21 cellular contexts compared by ENCODE assay signal in the genomic region with DNA sequence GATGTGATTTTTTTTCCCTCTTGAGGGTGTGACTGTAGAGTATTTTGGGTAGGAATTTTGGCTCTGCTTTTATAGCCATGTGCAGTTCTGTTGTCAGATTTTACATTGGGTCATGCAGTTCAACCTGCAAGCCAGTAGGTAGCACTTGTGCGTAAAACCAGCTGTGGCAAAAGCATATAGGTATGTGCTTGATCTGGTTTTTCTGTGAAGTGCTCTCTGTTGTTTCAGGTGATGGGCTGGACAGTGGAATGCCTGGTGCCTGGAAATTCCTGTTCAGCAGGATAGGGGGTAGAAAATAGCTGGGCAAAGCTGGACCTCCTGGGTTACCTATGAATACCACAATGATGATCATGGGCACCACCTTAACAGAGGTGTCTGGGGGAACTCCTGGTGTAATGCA.
DNase-seq lines count a peak whose midpoint lies in the region; ATAC-seq and TF ChIP-seq lines count a peak whose summit lies in the region.
"Had no signal": no experiment of that assay in that cellular context is flagged by ENCODE, and none has a peak within 500 bp of the region (broad histone marks: within the 10 kb centered on the region; RNA-seq: fewer than 3 reads in every experiment).

No MANE protein-coding gene starts in this region.

- no peak overlapping the region for H2BK20ac ChIP-seq in H9 (ENCODE audit: low read depth, low read length, poor library complexity, severe bottlenecking)

- H3K27ac Mint-ChIP-seq in H9 (no peak overlapping the region), progenitor cell of endocrine pancreas (no peak overlapping the region)
- no peak overlapping the region for H3K27ac Mint-ChIP-seq in activated CD4-positive, alpha-beta T cell treated with anti-CD3 and anti-CD28 coated beads, Interleukin-2, amount 10 ng/mL, durations not matched to agents 24 days and 14 days
- H3K27ac Mint-ChIP-seq: activated naive CD8-positive, alpha-beta T cell treated with anti-CD3 and anti-CD28 coated beads, Interleukin-2, amount 50 U/mL, for 24 hours; B cell; mesothelial cell of epicardium; nephron; T-cell had no signal

- H3K23ac ChIP-seq in H9 (ENCODE audit: insufficient read length, low read depth, low read length) = no peak overlapping the region

- H4K5ac ChIP-seq in H9 (ENCODE audit: insufficient read length, low read depth, low read length) = no peak overlapping the region

- H3K36me3 ChIP-seq in OCI-LY3 (replicated peaks; ENCODE audit: low read depth, low read length) = no peaks in the 10 kb centered on the region

- no peak overlapping the region for H2BK5ac ChIP-seq in H9 (ENCODE audit: insufficient read length, low read length)

- H2BK12ac ChIP-seq in H9 (ENCODE audit: insufficient read length, low read depth, low read length) = no peak overlapping the region

- H3K18ac ChIP-seq in H9 (ENCODE audit: insufficient read length, low read depth, low read length) = no peak overlapping the region

- no peak overlapping the region for H2BK15ac ChIP-seq in H9 (ENCODE audit: low read depth, low read length)

- H3K4me1 Mint-ChIP-seq in H9 = no peaks in the 10 kb centered on the region
- H3K4me1 Mint-ChIP-seq in progenitor cell of endocrine pancreas (ENCODE audit: low read depth) = peaks cover 1% of the 10 kb centered on the region
- H3K4me1 Mint-ChIP-seq in activated CD4-positive, alpha-beta T cell treated with anti-CD3 and anti-CD28 coated beads, Interleukin-2, amount 10 ng/mL, durations not matched to agents 24 days and 14 days = no peaks in the 10 kb centered on the region
- H3K4me1 Mint-ChIP-seq: activated naive CD8-positive, alpha-beta T cell treated with anti-CD3 and anti-CD28 coated beads, Interleukin-2, amount 50 U/mL, for 24 hours; B cell; nephron; T-cell had no signal

- H4K91ac ChIP-seq in H9 (ENCODE audit: insufficient read length, low read depth, low read length) = no peak overlapping the region

- H3K79me2 ChIP-seq in H9 (ENCODE audit: insufficient read depth, low read length) = no peaks in the 10 kb centered on the region
- H3K79me2 ChIP-seq in OCI-LY3 (ENCODE audit: low read length) = no peaks in the 10 kb centered on the region

- H3K36me3 Mint-ChIP-seq in H9 (ENCODE audit: insufficient read depth in 1 of 3, low read depth in 3 of 3) = peaks cover 0 to 6% (median 3%) of the 10 kb centered on the region in 3 experiments; a peak in 5 of 7 replicates
- H3K36me3 Mint-ChIP-seq in progenitor cell of endocrine pancreas (ENCODE audit: insufficient read depth) = no peaks in the 10 kb centered on the region
- no peaks in the 10 kb centered on the region for H3K36me3 Mint-ChIP-seq in activated CD4-positive, alpha-beta T cell treated with anti-CD3 and anti-CD28 coated beads, Interleukin-2, amount 10 ng/mL, durations not matched to agents 24 days and 14 days (ENCODE audit: low read depth)
- H3K36me3 Mint-ChIP-seq: T-cell had no signal

- no peaks in the 10 kb centered on the region for H3K23me2 ChIP-seq in H9 (ENCODE audit: insufficient read length, low read depth, low read length, poor library complexity, severe bottlenecking)

- H3K14ac ChIP-seq in H9 (ENCODE audit: insufficient read depth, low read length) = no peak overlapping the region

- H3K79me1 ChIP-seq in H9 (ENCODE audit: insufficient read depth, low read depth, low read length, poor library complexity, severe bottlenecking) = no peaks in the 10 kb centered on the region

- no peak overlapping the region for H3K4me3 Mint-ChIP-seq in H9
- no peak overlapping the region for H3K4me3 Mint-ChIP-seq in progenitor cell of endocrine pancreas (ENCODE audit: low read depth)
- no peak overlapping the region for H3K4me3 Mint-ChIP-seq in activated CD4-positive, alpha-beta T cell treated with anti-CD3 and anti-CD28 coated beads, Interleukin-2, amount 10 ng/mL, durations not matched to agents 24 days and 14 days
- H3K4me3 Mint-ChIP-seq: activated naive CD8-positive, alpha-beta T cell treated with anti-CD3 and anti-CD28 coated beads, Interleukin-2, amount 50 U/mL, for 24 hours; B cell; mesothelial cell of epicardium; nephron; T-cell had no signal

- H3T11ph ChIP-seq in H9 (ENCODE audit: low read length) = no peak overlapping the region

- no peaks in the 10 kb centered on the region for H3K4me1 ChIP-seq in H9 (ENCODE audit: insufficient read depth, low read length)
- H3K4me1 ChIP-seq in OCI-LY3 (ENCODE audit: low read length) = no peaks in the 10 kb centered on the region

- no peak for DNase-seq in H9
- DNase-seq in epithelial cell of esophagus (ENCODE audit: low read depth) = peak; percentile 58
- DNase-seq in progenitor cell of endocrine pancreas (ENCODE audit: low spot score, unreplicated experiment) = no peak
- DNase-seq in AG20443 (ENCODE audit: low spot score) = no peak
- DNase-seq in activated CD4-positive, alpha-beta T cell treated with anti-CD3 and anti-CD28 coated beads, Interleukin-2, amount 10 ng/mL, durations not matched to agents 24 days and 14 days = no peak
- no peak for DNase-seq in NCI-H774 (lab: John Stamatoyannopoulos, UW)
- DNase-seq: activated CD4-positive, alpha-beta T cell treated with anti-CD3 and anti-CD28 coated beads, Interleukin-2, amount 50 U/mL, for 1 hour; activated CD8-positive, alpha-beta memory T cell treated with anti-CD3 and anti-CD28 coated beads, Interleukin-2, amount 50 U/mL, for 4 hours; activated naive CD8-positive, alpha-beta T cell treated with anti-CD3 and anti-CD28 coated beads, Interleukin-2, amount 50 U/mL, for 24 hours; GDM1; Karpas-422; left cardiac atrium; NCI-H1105 treated with DMSO at 0.1 percent for 48 hours; stimulated activated CD4-positive, alpha-beta T cell treated with anti-CD3 and anti-CD28 coated beads, Interleukin-2, amount 100 ng/mL, for 48 hours; T-cell had no signal

- no peak overlapping the region for H2AK5ac ChIP-seq in H9 (ENCODE audit: insufficient read length, low read length)

- intact Hi-C loops in activated CD4-positive, alpha-beta T cell treated with anti-CD3 and anti-CD28 coated beads, Interleukin-2, amount 10 ng/mL, durations not matched to agents 24 days and 14 days (cut with micrococcal nuclease) = no loop called here

- H3K56ac ChIP-seq in H9 (ENCODE audit: insufficient read length, low read depth, low read length) = no peak overlapping the region

- no peak overlapping the region for H3K9ac ChIP-seq in H9 (ENCODE audit: extremely low read depth, insufficient read length, low read length)
- no peak overlapping the region for H3K9ac ChIP-seq in OCI-LY3 (ENCODE audit: low read length)

- H2BK120ac ChIP-seq in H9 (ENCODE audit: low read depth, low read length, poor library complexity, severe bottlenecking) = no peak overlapping the region

- no peak overlapping the region for H3K27ac ChIP-seq in H9 (ENCODE audit: insufficient read length, low read depth, low read length)
- no peak overlapping the region for H3K27ac ChIP-seq in OCI-LY3 (ENCODE audit: low read length)
- H3K27ac ChIP-seq: skin epidermis had no signal

- H4K20me1 ChIP-seq in H9 (ENCODE audit: control insufficient read depth, insufficient read depth, insufficient read length) (no peaks in the 10 kb centered on the region), OCI-LY3 (ENCODE audit: insufficient read depth, low read length) (no peaks in the 10 kb centered on the region)

- no peak overlapping the region for H4K8ac ChIP-seq in H9 (replicated peaks; ENCODE audit: insufficient read length, low read depth, low read length)

- H3K4ac ChIP-seq in H9 (ENCODE audit: low read depth, low read length) = no peak overlapping the region

- no peak overlapping the region for H3K4me3 ChIP-seq in OCI-LY3 (ENCODE audit: low read length)
- no peak overlapping the region for H3K4me3 ChIP-seq in epithelial cell of esophagus (ENCODE audit: low read length)
- H3K4me3 ChIP-seq: skin epidermis had no signal

- H3K27me3 Mint-ChIP-seq in H9 (ENCODE audit: low read depth) (no peaks in the 10 kb centered on the region), progenitor cell of endocrine pancreas (peaks cover 12% of the 10 kb centered on the region)
- no peaks in the 10 kb centered on the region for H3K27me3 Mint-ChIP-seq in activated CD4-positive, alpha-beta T cell treated with anti-CD3 and anti-CD28 coated beads, Interleukin-2, amount 10 ng/mL, durations not matched to agents 24 days and 14 days
- H3K27me3 Mint-ChIP-seq: activated naive CD8-positive, alpha-beta T cell treated with anti-CD3 and anti-CD28 coated beads, Interleukin-2, amount 50 U/mL, for 24 hours; B cell; T-cell had no signal

- no peak for ATAC-seq in GM19395 (IDR thresholded peaks at IDR 0.05; ENCODE audit: unreplicated experiment)
- ATAC-seq: activated naive CD8-positive, alpha-beta T cell treated with anti-CD3 and anti-CD28 coated beads, Interleukin-2, amount 50 U/mL, for 24 hours; left cardiac atrium; T-cell had no signal

- TF ChIP-seq CTCF in H9 (conservative IDR thresholded peaks at IDR 0.05) (peak; percentile 42; the same call in 2 of the 3 replicates), OCI-LY3 (IDR thresholded peaks at IDR 0.05; ENCODE audit: low read depth, low read length) (peak; percentile 26; the same call in 1 of the 2 replicates), epithelial cell of esophagus (IDR thresholded peaks at IDR 0.05; ENCODE audit: insufficient read depth, low read depth, low read length, missing control alignments) (peak; percentile 48), progenitor cell of endocrine pancreas (IDR thresholded peaks at IDR 0.05; ENCODE audit: unreplicated experiment) (peak; percentile 42)

- H3K9me3 Mint-ChIP-seq in H9 = peaks cover 3 to 6% of the 10 kb centered on the region in 2 experiments
- H3K9me3 Mint-ChIP-seq in progenitor cell of endocrine pancreas (ENCODE audit: low read depth) = peaks cover 5% of the 10 kb centered on the region
- no peaks in the 10 kb centered on the region for H3K9me3 Mint-ChIP-seq in activated CD4-positive, alpha-beta T cell treated with anti-CD3 and anti-CD28 coated beads, Interleukin-2, amount 10 ng/mL, durations not matched to agents 24 days and 14 days

- no peak overlapping the region for H2AFZ ChIP-seq in H9 (ENCODE audit: low read length)
- no peak overlapping the region for H2AFZ ChIP-seq in OCI-LY3 (ENCODE audit: low read depth, low read length)

- H3K9me3 ChIP-seq in H9 (ENCODE audit: control insufficient read depth, low read depth, low read length) (no peaks in the 10 kb centered on the region), OCI-LY3 (ENCODE audit: insufficient read depth, low read length) (no peaks in the 10 kb centered on the region)

- no CpG with 5 or more reads among the region's 1 CpG for WGBS in H9 (ENCODE audit: extremely low coverage, insufficient read length, low lambda C conversion rate)

- H3K4me2 ChIP-seq in H9 (ENCODE audit: insufficient read depth, insufficient read length, low read length) (no peak overlapping the region), OCI-LY3 (ENCODE audit: low read length) (no peak overlapping the region)

- H3K27me3 ChIP-seq in H9 (ENCODE audit: insufficient read depth, low read length) (no peaks in the 10 kb centered on the region), OCI-LY3 (ENCODE audit: low read depth, low read length) (no peaks in the 10 kb centered on the region)
